Comparison of ENCODE assay signal across 28 cellular contexts in genomic region chr2:144254342-144255235, GRCh38.
"Had no signal": no experiment of that assay in that cellular context is flagged by ENCODE, and none has a peak within 500 bp of the region (broad histone marks: within the 10 kb centered on the region; RNA-seq: fewer than 3 reads in every experiment).

No MANE protein-coding gene starts in this region.

- H3K4me3 Mint-ChIP-seq: memory B cell; mesothelial cell of epicardium; naive B cell; nephron; neural progenitor cell; stimulated activated effector memory CD8-positive, alpha-beta T cell treated with anti-CD3 and anti-CD28 coated beads, Interleukin-12 subunit alpha, Interleukin-12 subunit beta, amount 100 ng/mL, for 72 hours had no signal

- H3K27me3 Mint-ChIP-seq: memory B cell, naive B cell, progenitor cell of endocrine pancreas had no signal

- H3K27ac Mint-ChIP-seq: memory B cell; mesothelial cell of epicardium; naive B cell; nephron; neural progenitor cell; progenitor cell of endocrine pancreas; stimulated activated effector memory CD8-positive, alpha-beta T cell treated with anti-CD3 and anti-CD28 coated beads, Interleukin-12 subunit alpha, Interleukin-12 subunit beta, amount 100 ng/mL, for 72 hours had no signal

- DNase-seq: colonic mucosa; dermis blood vessel endothelial cell; effector memory CD4-positive, alpha-beta T cell; foreskin fibroblast; gastrocnemius medialis; head of caudate nucleus; kidney; naive B cell; stimulated activated CD4-positive, alpha-beta T cell treated with anti-CD3 and anti-CD28 coated beads, Interleukin-2, amount 100 ng/mL, for 24 hours; stimulated activated CD4-positive, alpha-beta T cell treated with anti-CD3 and anti-CD28 coated beads, Interleukin-4, amount 100 ng/mL, for 24 hours; stimulated activated naive CD4-positive, alpha-beta T cell treated with Interleukin-2 at 50 U/mL for 16 hours; upper lobe of left lung; uterus had no signal

- ATAC-seq: esophagus mucosa; gastrocnemius medialis; left lobe of liver; mucosa of descending colon; sciatic nerve; stimulated activated effector memory CD8-positive, alpha-beta T cell treated with anti-CD3 and anti-CD28 coated beads, Interleukin-12 subunit alpha, Interleukin-12 subunit beta, amount 100 ng/mL, for 72 hours had no signal

- H3K4me3 ChIP-seq: colonic mucosa, gastrocnemius medialis, lung, mucosa of descending colon, neural progenitor cell, thoracic aorta, tibial nerve, upper lobe of left lung, uterus had no signal

- H3K4me1 ChIP-seq: colonic mucosa, neural progenitor cell, parathyroid adenoma, uterus had no signal

- H3K36me3 ChIP-seq: colonic mucosa, gastrocnemius medialis, thoracic aorta, upper lobe of left lung, uterus had no signal

- FAIRE-seq: endometrium, kidney had no signal

- H3K27ac ChIP-seq: colonic mucosa, gastrocnemius medialis, neural progenitor cell, parathyroid adenoma, thoracic aorta, tibial nerve, upper lobe of left lung, uterus had no signal

- H3K27me3 ChIP-seq: colonic mucosa, gastrocnemius medialis, neural progenitor cell, tibial nerve, upper lobe of left lung, uterus had no signal

- H3K4me1 Mint-ChIP-seq: mesothelial cell of epicardium, nephron, neural progenitor cell had no signal
